8 cellular contexts compared by ENCODE assay signal in genomic region chr5:42951169-42951846, GRCh38.
DNase-seq lines count a peak whose midpoint lies in the region; ATAC-seq, FAIRE-seq and TF ChIP-seq lines count a peak whose summit lies in the region.

No MANE protein-coding gene starts in this region.

- ATAC-seq in GM23338 (no peak; the same call in 2 of the 3 replicates), pancreas (peak; percentile 29 to 51 (median 40))

- intact Hi-C loops in activated CD4-positive, alpha-beta memory T cell treated with anti-CD3 and anti-CD28 coated beads for 36 hours (cut with micrococcal nuclease) = loop anchor here (1.0 to 5.0 kb wide), 5 partner anchors 89 to 606 kb away; partner anchors contain the start of genes ANXA2R, HMGCS1, PAIP1 and ZNF131
- intact Hi-C loops in pancreas (cut with DNase I) = no loop called here

- DNase-seq in GM06990 (ENCODE audit: extremely low read depth, insufficient read length) (peak; percentile 84), GM23338 (ENCODE audit: low spot score) (peak; percentile 36), NCI-H187 treated with DMSO at 0.1 percent for 48 hours (lab: John Stamatoyannopoulos, UW) (peak; percentile 81), pancreas (peak in 4 of 6 donors; percentile 25 to 70 (median 50)), tibial nerve (ENCODE audit: low spot score in 2 of 2) (peak in 1 of 2 donors; percentile 32), chondrocyte (ENCODE audit: low spot score) (no peak)
- peak; percentile 85 for DNase-seq in activated CD4-positive, alpha-beta memory T cell treated with anti-CD3 and anti-CD28 coated beads for 36 hours
- DNase-seq in effector CD8-positive, alpha-beta T cell (lab: John Stamatoyannopoulos, UW) = peak; percentile 63

- H3K27ac Mint-ChIP-seq in GM23338 = peak overlapping the region; percentile 80; the same call in 1 of the 2 replicates
- peak overlapping the region; percentile 97 for H3K27ac Mint-ChIP-seq in activated CD4-positive, alpha-beta memory T cell treated with anti-CD3 and anti-CD28 coated beads for 36 hours
- no peak overlapping the region for H3K27ac Mint-ChIP-seq in chondrocyte (ENCODE audit: unreplicated experiment)

- POLR2A ChIA-PET in activated CD4-positive, alpha-beta memory T cell treated with anti-CD3 and anti-CD28 coated beads for 36 hours (lab: Charles Lee) = interaction anchor here (1.1 to 5.8 kb wide), 10 partner anchors 38 to 533 kb away, joined by 3 to 73 read pairs (median 8); partner anchors contain the start of gene TMEM267

- H3K27me3 ChIP-seq in GM06990 (replicated peaks; ENCODE audit: control insufficient read depth, insufficient read depth, low read length) (no peaks in the 10 kb centered on the region), GM23338 (ENCODE audit: insufficient read depth) (peaks cover 11% of the 10 kb centered on the region; the same call in 1 of the 2 replicates), pancreas (peaks cover 5 to 42% (median 24%) of the 10 kb centered on the region in 4 donors), tibial nerve (peaks cover 0 to 50% of the 10 kb centered on the region in 2 donors)

- TF ChIP-seq POLR2A in tibial nerve (IDR thresholded peaks at IDR 0.05) = no peak

- no peaks in the 10 kb centered on the region for H3K79me2 ChIP-seq in GM23338 (replicated peaks; ENCODE audit: insufficient read depth)

- H4K20me1 ChIP-seq in GM23338 (replicated peaks; ENCODE audit: insufficient read depth) = no peaks in the 10 kb centered on the region

- CTCF ChIA-PET in activated CD4-positive, alpha-beta memory T cell treated with anti-CD3 and anti-CD28 coated beads for 36 hours (lab: Charles Lee) = interaction anchor here (0.5 to 6.9 kb wide), 10 partner anchors 40 to 155 kb away, joined by 3 to 84 read pairs (median 6); no protein-coding TSS in a partner anchor

- 7 to 8% methylated on average over 56 of the region's 56 CpGs for WGBS in pancreas, 2 donors
- WGBS in tibial nerve, 2 donors = 3 to 5% methylated on average over 31 to 54 of the region's 56 CpGs

- peaks cover 14% of the 10 kb centered on the region for H3K4me1 ChIP-seq in GM23338 (ENCODE audit: insufficient read depth)
- H3K4me1 ChIP-seq in pancreas = peaks cover 0 to 4% (median 0%) of the 10 kb centered on the region in 3 donors
- H3K4me1 ChIP-seq in tibial nerve = peaks cover 0 to 52% (median 6%) of the 10 kb centered on the region in 4 donors

- H3K9me3 Mint-ChIP-seq in GM23338 = peaks cover 35% of the 10 kb centered on the region
- peaks cover 16% of the 10 kb centered on the region for H3K9me3 Mint-ChIP-seq in activated CD4-positive, alpha-beta memory T cell treated with anti-CD3 and anti-CD28 coated beads for 36 hours
- H3K9me3 Mint-ChIP-seq in chondrocyte (ENCODE audit: low read depth) = peaks cover 11% of the 10 kb centered on the region

- H3K36me3 ChIP-seq in GM06990 (ENCODE audit: control insufficient read depth, insufficient read depth, low read length) (no peaks in the 10 kb centered on the region), GM23338 (ENCODE audit: insufficient read depth) (no peaks in the 10 kb centered on the region), pancreas (no peaks in the 10 kb centered on the region), tibial nerve (no peaks in the 10 kb centered on the region)

- H3K4me3 Mint-ChIP-seq in GM23338 = no peak overlapping the region
- peak overlapping the region; percentile 94 for H3K4me3 Mint-ChIP-seq in activated CD4-positive, alpha-beta memory T cell treated with anti-CD3 and anti-CD28 coated beads for 36 hours
- no peak overlapping the region for H3K4me3 Mint-ChIP-seq in chondrocyte (ENCODE audit: unreplicated experiment)

- peak overlapping the region; percentile 78; the same call in 1 of the 2 replicates for H2AFZ ChIP-seq in GM23338

- peaks cover 27% of the 10 kb centered on the region for H3K36me3 Mint-ChIP-seq in GM23338 (ENCODE audit: low read depth)
- H3K36me3 Mint-ChIP-seq in activated CD4-positive, alpha-beta memory T cell treated with anti-CD3 and anti-CD28 coated beads for 36 hours = peaks cover 10% of the 10 kb centered on the region
- peaks cover 2% of the 10 kb centered on the region for H3K36me3 Mint-ChIP-seq in chondrocyte (ENCODE audit: low read depth)

- TF ChIP-seq EP300 in tibial nerve (IDR thresholded peaks at IDR 0.05) = no peak

- H3K4me3 ChIP-seq in GM06990 (replicated peaks; ENCODE audit: low read depth, low read length) = peak overlapping the region; percentile 74
- H3K4me3 ChIP-seq in GM23338 = peak overlapping the region; percentile 46
- H3K4me3 ChIP-seq in pancreas = peak overlapping the region in 3 of 4 donors; percentile 26 to 52 (median 36)
- H3K4me3 ChIP-seq in tibial nerve = peak overlapping the region; percentile 50 to 66 (median 60)

- H3K9me3 ChIP-seq in pancreas = no peaks in the 10 kb centered on the region
- H3K9me3 ChIP-seq in tibial nerve = peaks cover 0 to 22% (median 0%) of the 10 kb centered on the region in 4 donors

- no peak for TF ChIP-seq CTCF in GM06990 (IDR thresholded peaks at IDR 0.05; ENCODE audit: insufficient read depth, low read length, poor library complexity, severe bottlenecking)
- TF ChIP-seq CTCF in GM23338 (conservative IDR thresholded peaks at IDR 0.05; ENCODE audit: low read depth in 2 of 2) = no peak
- TF ChIP-seq CTCF in pancreas (IDR thresholded peaks at IDR 0.05) = no peak
- no peak for TF ChIP-seq CTCF in tibial nerve (IDR thresholded peaks at IDR 0.05)
- no peak for TF ChIP-seq CTCF in chondrocyte (IDR thresholded peaks at IDR 0.05)

- H3K27ac ChIP-seq in GM23338 (ENCODE audit: low read depth) = peak overlapping the region; percentile 89
- H3K27ac ChIP-seq in pancreas = peak overlapping the region in 3 of 4 donors; percentile 44 to 76 (median 69)
- H3K27ac ChIP-seq in tibial nerve = peak overlapping the region; percentile 82 to 96 (median 93)

- H3K4me1 Mint-ChIP-seq in GM23338 (peaks cover 15% of the 10 kb centered on the region), chondrocyte (ENCODE audit: low read depth) (peaks cover 10% of the 10 kb centered on the region)
- H3K4me1 Mint-ChIP-seq in activated CD4-positive, alpha-beta memory T cell treated with anti-CD3 and anti-CD28 coated beads for 36 hours (ENCODE audit: low read depth) = peaks cover 30% of the 10 kb centered on the region

- H3F3A ChIP-seq in GM23338 (replicated peaks; ENCODE audit: low read depth) = peaks cover 14% of the 10 kb centered on the region

- H3K27me3 Mint-ChIP-seq in GM23338 (ENCODE audit: insufficient read depth, low read depth, poor library complexity) = peaks cover 23% of the 10 kb centered on the region
- H3K27me3 Mint-ChIP-seq in activated CD4-positive, alpha-beta memory T cell treated with anti-CD3 and anti-CD28 coated beads for 36 hours = no peaks in the 10 kb centered on the region
- no peaks in the 10 kb centered on the region for H3K27me3 Mint-ChIP-seq in chondrocyte (ENCODE audit: low read depth)

- peak overlapping the region; percentile 64 for H3K4me2 ChIP-seq in GM23338

- no peak for FAIRE-seq in pancreas (lab: Jason Lieb, UNC)

- no peaks in the 10 kb centered on the region for H3K9me2 ChIP-seq in GM23338 (ENCODE audit: insufficient read depth)

TF ChIP-seq in GM23338, 12 proteins besides CTCF, POLR2A, EP300 and RAD21 (continues in another document):
- TF ChIP-seq STAT1 (IDR thresholded peaks at IDR 0.05; ENCODE audit: unreplicated experiment) (no peak), NANOG (IDR thresholded peaks at IDR 0.05; ENCODE audit: borderline replicate concordance) (no peak), JUNB (IDR thresholded peaks at IDR 0.05; ENCODE audit: unreplicated experiment) (no peak), ETS1 (IDR thresholded peaks at IDR 0.05) (no peak), EZH2phosphoT487 (IDR thresholded peaks at IDR 0.05; ENCODE audit: unreplicated experiment) (no peak)
